Comparison of ENCODE assay signal across 17 cellular contexts in genomic region chr11:31690516-31690915, GRCh38.
"Had no signal": no experiment of that assay in that cellular context is flagged by ENCODE, and none has a peak within 500 bp of the region (broad histone marks: within the 10 kb centered on the region; RNA-seq: fewer than 3 reads in every experiment).

No MANE protein-coding gene starts in this region.

- H3K4me1 ChIP-seq: Peyer's patch, SJCRH30 had no signal

- H3K4me2 ChIP-seq: PC-9 had no signal

- ATAC-seq: Right ventricle myocardium inferior, SK-N-SH treated with all-trans-retinoic acid at 6 μM for 48 hours had no signal

- H3K27me3 ChIP-seq: Peyer's patch, SJCRH30 had no signal

- H3K36me3 ChIP-seq: Peyer's patch, SJCRH30 had no signal

- H2AFZ ChIP-seq: PC-9 had no signal

- H3K9me3 ChIP-seq: Peyer's patch, SJCRH30 had no signal

- H3K4me3 ChIP-seq: PC-9, Peyer's patch, SJCRH30 had no signal

- H3K27ac ChIP-seq: PC-9, Peyer's patch, SJCRH30 had no signal

- DNase-seq: Kasumi-1; KG1; MM.1S; NCI-H1092 treated with DMSO at 0.1 percent for 48 hours; NCI-H1436; NCI-H187; NCI-H2029; NCI-H2081 treated with DMSO at 0.1 percent for 48 hours; NCI-H2227 treated with DMSO at 0.1 percent for 48 hours; NCI-H748 treated with DMSO at 0.1 percent for 48 hours; NK-92 treated with Interleukin-12 subunit alpha and Interleukin-12 subunit beta, amount 100 ng/mL, for 24 hours; PC-9; Peyer's patch; SHP77 treated with DMSO at 0.1 percent for 48 hours; SJCRH30 had no signal
